1 cellular context compared by ENCODE assay signal in genomic region chr6:44655368-44656342, GRCh38.
TF ChIP-seq lines count a peak whose summit lies in the region.

No MANE protein-coding gene starts in this region.

TF ChIP-seq in GM12878, 131 proteins besides CTCF, POLR2A, EP300 and RAD21 (continued from another document):
- TF ChIP-seq, protein P1, sequence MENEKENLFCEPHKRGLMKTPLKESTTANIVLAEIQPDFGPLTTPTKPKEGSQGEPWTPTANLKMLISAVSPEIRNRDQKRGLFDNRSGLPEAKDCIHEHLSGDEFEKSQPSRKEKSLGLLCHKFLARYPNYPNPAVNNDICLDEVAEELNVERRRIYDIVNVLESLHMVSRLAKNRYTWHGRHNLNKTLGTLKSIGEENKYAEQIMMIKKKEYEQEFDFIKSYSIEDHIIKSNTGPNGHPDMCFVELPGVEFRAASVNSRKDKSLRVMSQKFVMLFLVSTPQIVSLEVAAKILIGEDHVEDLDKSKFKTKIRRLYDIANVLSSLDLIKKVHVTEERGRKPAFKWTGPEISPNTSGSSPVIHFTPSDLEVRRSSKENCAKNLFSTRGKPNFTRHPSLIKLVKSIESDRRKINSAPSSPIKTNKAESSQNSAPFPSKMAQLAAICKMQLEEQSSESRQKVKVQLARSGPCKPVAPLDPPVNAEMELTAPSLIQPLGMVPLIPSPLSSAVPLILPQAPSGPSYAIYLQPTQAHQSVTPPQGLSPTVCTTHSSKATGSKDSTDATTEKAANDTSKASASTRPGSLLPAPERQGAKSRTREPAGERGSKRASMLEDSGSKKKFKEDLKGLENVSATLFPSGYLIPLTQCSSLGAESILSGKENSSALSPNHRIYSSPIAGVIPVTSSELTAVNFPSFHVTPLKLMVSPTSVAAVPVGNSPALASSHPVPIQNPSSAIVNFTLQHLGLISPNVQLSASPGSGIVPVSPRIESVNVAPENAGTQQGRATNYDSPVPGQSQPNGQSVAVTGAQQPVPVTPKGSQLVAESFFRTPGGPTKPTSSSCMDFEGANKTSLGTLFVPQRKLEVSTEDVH (IDR thresholded peaks at IDR 0.05; ENCODE audit: low read depth, partially characterized antibody), result no peak
- TF ChIP-seq HDGF (IDR thresholded peaks at IDR 0.05) (no peak), JUNB (IDR thresholded peaks at IDR 0.05) (no peak), MEF2B (IDR thresholded peaks at IDR 0.05; ENCODE audit: partially characterized antibody, poor library complexity, severe bottlenecking) (no peak), ZNF592 (IDR thresholded peaks at IDR 0.05) (0 out of 2 replicates have a peak, but pooled peaks have one; percentile 22), USF1 (IDR thresholded peaks at IDR 0.05; ENCODE audit: borderline replicate concordance, extremely low read length, insufficient read depth, low read depth, low read length) (no peak), RBBP5 (conservative IDR thresholded peaks at IDR 0.05) (no peak)
